18 cellular contexts compared by ENCODE assay signal in genomic region chr11:45593992-45594391, GRCh38.
A peak's percentile ranks its signal among the peaks of the same experiment; 100 is the strongest.
DNase-seq lines count a peak whose midpoint lies in the region; ATAC-seq, FAIRE-seq and TF ChIP-seq lines count a peak whose summit lies in the region.
"Had no signal": no experiment of that assay in that cellular context is flagged by ENCODE, and none has a peak within 500 bp of the region (broad histone marks: within the 10 kb centered on the region; RNA-seq: fewer than 3 reads in every experiment).

No MANE protein-coding gene starts in this region.

- H3K4me3 ChIP-seq in DND-41 (ENCODE audit: low read depth in 1 of 2, low read length in 2 of 2), result no peak overlapping the region
- no peak overlapping the region for H3K4me3 ChIP-seq in HCT116 (replicated peaks in 1 of 2; ENCODE audit: low read depth in 1 of 2, low read length in 2 of 2)
- no peak overlapping the region for H3K4me3 ChIP-seq in H1 (ENCODE audit: extremely low read depth in 1 of 4, insufficient read depth in 2 of 4, low read depth in 3 of 4, low read length in 4 of 4)
- H3K4me3 ChIP-seq in mucosa of descending colon, result no peak overlapping the region
- H3K4me3 ChIP-seq: heart right ventricle, psoas muscle, tibial artery had no signal

- no peak overlapping the region for H2AK5ac ChIP-seq in H1 (ENCODE audit: low read depth, low read length)

- H3K27me3 ChIP-seq in DND-41 (ENCODE audit: insufficient read depth, low read length, poor library complexity), result no peaks in the 10 kb centered on the region
- H3K27me3 ChIP-seq in HCT116 (ENCODE audit: insufficient read depth, low read length), result peaks cover 41% of the 10 kb centered on the region
- no peaks in the 10 kb centered on the region for H3K27me3 ChIP-seq in H1 (replicated peaks in 1 of 4; ENCODE audit: control insufficient read depth in 3 of 4, extremely low read depth in 1 of 4, insufficient read depth in 3 of 4, low read length in 3 of 4)

- H3K9me3 Mint-ChIP-seq in stimulated activated naive B cell treated with anti-CD40 and anti-IgM and Interleukin-4, amounts not matched to agents 10 μg/mL and 1 μg/mL and 100 μg/mL, for 72 hours, result peaks cover 0 to 2% of the 10 kb centered on the region in 2 donors
- H3K9me3 Mint-ChIP-seq: activated B cell treated with CpG ODN at 0.5 μM for 24 hours; H9; natural killer cell treated with Interleukin-12 subunit alpha and Interleukin-12 subunit beta and Interleukin-15 and Interleukin-18, amount 100 ng/mL, for 72 hours had no signal

- no peaks in the 10 kb centered on the region for H3K36me3 ChIP-seq in DND-41 (ENCODE audit: insufficient read depth, low read length)
- H3K36me3 ChIP-seq in HCT116 (ENCODE audit: control insufficient read depth in 1 of 2, insufficient read depth in 2 of 2, low read length in 2 of 2), result no peaks in the 10 kb centered on the region
- no peaks in the 10 kb centered on the region for H3K36me3 ChIP-seq in H1 (ENCODE audit: control insufficient read depth in 2 of 4, insufficient read depth in 4 of 4, low read length in 3 of 4)
- H3K36me3 ChIP-seq in mucosa of descending colon (ENCODE audit: low read depth), result no peaks in the 10 kb centered on the region
- H3K36me3 ChIP-seq: heart right ventricle, tibial artery had no signal

- no peak overlapping the region for H3K56ac ChIP-seq in H1 (replicated peaks; ENCODE audit: insufficient read length, low read depth, low read length)

- H3K18ac ChIP-seq in H1 (ENCODE audit: extremely low read depth, low read length), result no peak overlapping the region

- H2BK15ac ChIP-seq in H1 (ENCODE audit: low read length), result no peak overlapping the region

- peaks cover 6 to 8% of the 10 kb centered on the region in 2 donors for H3K27me3 Mint-ChIP-seq in stimulated activated naive B cell treated with anti-CD40 and anti-IgM and Interleukin-4, amounts not matched to agents 10 μg/mL and 1 μg/mL and 100 μg/mL, for 72 hours

- H2BK120ac ChIP-seq in H1 (replicated peaks; ENCODE audit: low read depth, low read length), result no peak overlapping the region

- no peaks in the 10 kb centered on the region for H3K23me2 ChIP-seq in H1 (ENCODE audit: low read depth, low read length)

- no peaks in the 10 kb centered on the region for H3K79me2 ChIP-seq in DND-41 (ENCODE audit: insufficient read depth, low read length)
- no peaks in the 10 kb centered on the region for H3K79me2 ChIP-seq in HCT116 (ENCODE audit: insufficient read depth, low read length)
- H3K79me2 ChIP-seq in H1 (ENCODE audit: control insufficient read depth in 1 of 2, insufficient read depth in 2 of 2, low read length in 2 of 2), result no peaks in the 10 kb centered on the region

- FAIRE-seq in H1 (lab: Jason Lieb, UNC), result no peak

- H3K9ac ChIP-seq in DND-41 (ENCODE audit: low read depth, low read length) (no peak overlapping the region), HCT116 (ENCODE audit: low read length) (no peak overlapping the region), H1 (replicated peaks in 1 of 4; ENCODE audit: extremely low read depth in 1 of 4, low read depth in 3 of 4, low read length in 3 of 4) (no peak overlapping the region)

- no peak overlapping the region for H2BK12ac ChIP-seq in H1 (ENCODE audit: low read depth, low read length)

- no peaks in the 10 kb centered on the region for H3K4me1 Mint-ChIP-seq in stimulated activated naive B cell treated with anti-CD40 and anti-IgM and Interleukin-4, amounts not matched to agents 10 μg/mL and 1 μg/mL and 100 μg/mL, for 72 hours
- H3K4me1 Mint-ChIP-seq: activated B cell treated with CpG ODN at 0.5 μM for 24 hours, B cell, H9 had no signal

- TF ChIP-seq RAD21 in HCT116 (IDR thresholded peaks at IDR 0.05; ENCODE audit: low read depth) (no peak), H1 (IDR thresholded peaks at IDR 0.05 in 1 of 2, conservative IDR thresholded peaks at IDR 0.05 in 1 of 2; ENCODE audit: low read depth in 2 of 2, low read length in 2 of 2) (no peak)

- WGBS in H1 (ENCODE audit: extremely low coverage in 1 of 2, insufficient coverage in 1 of 2, insufficient read length in 1 of 2, insufficient replicate concordance in 2 of 2, low coverage in 1 of 2, low lambda C conversion rate in 2 of 2, missing lambda C conversion rate in 1 of 2), 2 experiments, result 83% methylated on average over 4 of the region's 4 CpGs; no CpG with 5 or more reads in 1 of the 2 experiments

- no peak overlapping the region for H4K5ac ChIP-seq in H1 (ENCODE audit: insufficient read length, low read depth, low read length)

- no TSS peak for BruUV-seq in HCT116 (replicated peaks; lab: Mats Ljungman, UMichigan)

- TF ChIP-seq POLR2A in HCT116 (IDR thresholded peaks at IDR 0.05; ENCODE audit: borderline replicate concordance, extremely low read depth, insufficient read depth, insufficient read length), result no peak
- TF ChIP-seq POLR2A in H1 (IDR thresholded peaks at IDR 0.05; ENCODE audit: control extremely low read depth in 1 of 2, low read depth in 2 of 2, low read length in 2 of 2), result no peak

- POLR2A ChIA-PET in HCT116 (lab: Charles Lee), result no interaction called here
- POLR2A ChIA-PET in H1 (lab: Charles Lee; ENCODE audit: partially characterized antibody), result interaction anchor here (0.6 kb wide), 1 partner anchor 8 kb away, joined by 3 read pairs; no protein-coding TSS in a partner anchor

- RAD21 ChIA-PET in HCT116 (lab: Charles Lee; ENCODE audit: low non-redundant PET in 1 of 2, low total read pairs in 2 of 2, uncharacterized antibody in 2 of 2, unreplicated experiment in 2 of 2), result no interaction called here

- H3K4me1 ChIP-seq in DND-41 (ENCODE audit: insufficient read depth, low read length) (no peaks in the 10 kb centered on the region), HCT116 (ENCODE audit: control insufficient read depth in 1 of 2, insufficient read depth in 2 of 2, low read length in 2 of 2) (no peaks in the 10 kb centered on the region), H1 (replicated peaks in 1 of 4; ENCODE audit: control insufficient read depth in 3 of 4, insufficient read depth in 4 of 4, low read length in 3 of 4) (no peaks in the 10 kb centered on the region), mucosa of descending colon (ENCODE audit: low read depth) (no peaks in the 10 kb centered on the region)
- H3K4me1 ChIP-seq: psoas muscle had no signal

- H2AFZ ChIP-seq in DND-41 (ENCODE audit: low read depth, low read length) (no peak overlapping the region), HCT116 (ENCODE audit: low read depth, low read length, poor library complexity, severe bottlenecking) (no peak overlapping the region), H1 (ENCODE audit: low read length) (no peak overlapping the region)

- intact Hi-C loops in HCT116 (cut with micrococcal nuclease), result no loop called here
- intact Hi-C loops in mucosa of descending colon (cut with DNase I, micrococcal nuclease), result no loop called here

- no peak overlapping the region for H4K91ac ChIP-seq in H1 (replicated peaks; ENCODE audit: insufficient read length, low read length)

- CTCF ChIA-PET in HCT116 (lab: Charles Lee) (interaction anchor here (0.6 kb wide), 1 partner anchor 115 kb away, joined by 3 read pairs; no protein-coding TSS in a partner anchor), H1 (lab: Charles Lee; ENCODE audit: partially characterized antibody) (interaction anchor here (1.5 kb wide), 1 partner anchor 61 kb away, joined by 4 read pairs; no protein-coding TSS in a partner anchor)

- H3K9me3 ChIP-seq in DND-41 (ENCODE audit: insufficient read depth, low read length, severe bottlenecking) (no peaks in the 10 kb centered on the region), HCT116 (ENCODE audit: control insufficient read depth in 1 of 2, insufficient read depth in 1 of 2, low read depth in 1 of 2, low read length in 2 of 2) (no peaks in the 10 kb centered on the region), H1 (ENCODE audit: insufficient read depth in 2 of 2, low read depth in 1 of 2, low read length in 1 of 2) (no peaks in the 10 kb centered on the region), mucosa of descending colon (no peaks in the 10 kb centered on the region)
- H3K9me3 ChIP-seq: heart right ventricle, psoas muscle, tibial artery had no signal

- no peak overlapping the region for H3K4me3 Mint-ChIP-seq in stimulated activated naive B cell treated with anti-CD40 and anti-IgM and Interleukin-4, amounts not matched to agents 10 μg/mL and 1 μg/mL and 100 μg/mL, for 72 hours
- H3K4me3 Mint-ChIP-seq: activated B cell treated with CpG ODN at 0.5 μM for 24 hours; B cell; H9; natural killer cell treated with Interleukin-12 subunit alpha and Interleukin-12 subunit beta and Interleukin-15 and Interleukin-18, amount 100 ng/mL, for 72 hours had no signal

- no peaks in the 10 kb centered on the region for H3K79me1 ChIP-seq in H1 (ENCODE audit: low read depth, low read length)

- TF ChIP-seq CTCF in DND-41 (IDR thresholded peaks at IDR 0.05; ENCODE audit: borderline replicate concordance, extremely low read depth, low read length, poor library complexity, severe bottlenecking) (no peak), HCT116 (IDR thresholded peaks at IDR 0.05 in 2 of 3, conservative IDR thresholded peaks at IDR 0.05 in 1 of 3; ENCODE audit: borderline replicate concordance in 1 of 3, insufficient read depth in 1 of 3, low read depth in 2 of 3, low read length in 2 of 3) (no peak), H1 (IDR thresholded peaks at IDR 0.05; ENCODE audit: control extremely low read depth in 1 of 3, insufficient read depth in 1 of 3, low read depth in 1 of 3, low read length in 3 of 3) (no peak), mucosa of descending colon (IDR thresholded peaks at IDR 0.05) (no peak)

- no peak overlapping the region for H2BK5ac ChIP-seq in H1 (ENCODE audit: low read depth, low read length)

- no peak overlapping the region for H3K27ac Mint-ChIP-seq in stimulated activated naive B cell treated with anti-CD40 and anti-IgM and Interleukin-4, amounts not matched to agents 10 μg/mL and 1 μg/mL and 100 μg/mL, for 72 hours
- H3K27ac Mint-ChIP-seq: activated B cell treated with CpG ODN at 0.5 μM for 24 hours; B cell; natural killer cell treated with Interleukin-12 subunit alpha and Interleukin-12 subunit beta and Interleukin-15 and Interleukin-18, amount 100 ng/mL, for 72 hours had no signal

- H3K27ac ChIP-seq in DND-41 (ENCODE audit: low read length), result no peak overlapping the region
- H3K27ac ChIP-seq in HCT116 (ENCODE audit: low read depth, low read length), result no peak overlapping the region
- H3K27ac ChIP-seq in H1 (ENCODE audit: low read depth, low read length), result no peak overlapping the region
- H3K27ac ChIP-seq: heart right ventricle, psoas muscle, tibial artery had no signal

- H3K4ac ChIP-seq in H1 (replicated peaks; ENCODE audit: insufficient read length, low read depth, low read length), result no peak overlapping the region

- peak; percentile 68; the same call in 2 of the 3 replicates for ATAC-seq in DND-41 (ENCODE audit: insufficient read depth, low read depth)
- ATAC-seq in HCT116, result peak; percentile 83
- ATAC-seq in stimulated activated naive B cell treated with anti-CD40 and anti-IgM and Interleukin-4, amounts not matched to agents 10 μg/mL and 1 μg/mL and 100 μg/mL, for 72 hours (replicated peaks), result no peak
- no peak for ATAC-seq in mucosa of descending colon
- ATAC-seq: psoas muscle had no signal

- H3K14ac ChIP-seq in H1 (ENCODE audit: insufficient read length), result no peak overlapping the region

- H4K8ac ChIP-seq in H1 (ENCODE audit: extremely low read depth, insufficient read depth, low read length), result no peak overlapping the region

- no peaks in the 10 kb centered on the region for H3K9me2 ChIP-seq in HCT116 (ENCODE audit: insufficient read depth)

- H3K4me2 ChIP-seq in DND-41 (ENCODE audit: insufficient read depth, low read length) (no peak overlapping the region), HCT116 (ENCODE audit: low read length) (no peak overlapping the region), H1 (ENCODE audit: insufficient read depth in 1 of 2, low read depth in 2 of 2, low read length in 2 of 2) (no peak overlapping the region)

- DNase-seq in DND-41, result peak; percentile 18
- peak; percentile 39 for DNase-seq in HCT116 (ENCODE audit: low read depth, low spot score)
- peak; percentile 46 for DNase-seq in NCI-H69 (lab: John Stamatoyannopoulos, UW)
- DNase-seq in H1 (ENCODE audit: low read depth in 1 of 2, low spot score in 2 of 2), result no peak
- DNase-seq in Ammon's horn (ENCODE audit: low spot score), result no peak
- DNase-seq in AG20443 (ENCODE audit: low spot score), result no peak
- no peak for DNase-seq in stimulated activated naive B cell treated with anti-CD40 and anti-IgM and Interleukin-4, amounts not matched to agents 10 μg/mL and 1 μg/mL and 100 μg/mL, for 72 hours
- DNase-seq in mucosa of descending colon, result no peak
- DNase-seq: activated B cell treated with CpG ODN at 0.5 μM for 24 hours; central memory CD4-positive, alpha-beta T cell; effector CD8-positive, alpha-beta T cell; H9; heart right ventricle; islet precursor cell; psoas muscle had no signal

- H4K20me1 ChIP-seq in DND-41 (ENCODE audit: insufficient read depth, low read length), result no peaks in the 10 kb centered on the region
- H4K20me1 ChIP-seq in HCT116 (ENCODE audit: insufficient read depth), result no peaks in the 10 kb centered on the region
- no peaks in the 10 kb centered on the region for H4K20me1 ChIP-seq in H1 (replicated peaks in 1 of 2; ENCODE audit: control insufficient read depth in 1 of 2, insufficient read depth in 2 of 2, low read length in 2 of 2)

- no peak for TF ChIP-seq EP300 in H1 (IDR thresholded peaks at IDR 0.05; ENCODE audit: borderline replicate concordance in 1 of 2, low read depth in 2 of 2, low read length in 2 of 2)

- H3K36me3 Mint-ChIP-seq in stimulated activated naive B cell treated with anti-CD40 and anti-IgM and Interleukin-4, amounts not matched to agents 10 μg/mL and 1 μg/mL and 100 μg/mL, for 72 hours, result no peaks in the 10 kb centered on the region
- H3K36me3 Mint-ChIP-seq: natural killer cell treated with Interleukin-12 subunit alpha and Interleukin-12 subunit beta and Interleukin-15 and Interleukin-18, amount 100 ng/mL, for 72 hours had no signal

- H2BK20ac ChIP-seq in H1 (ENCODE audit: low read length), result no peak overlapping the region

- H3K23ac ChIP-seq in H1 (ENCODE audit: insufficient read length), result no peak overlapping the region

Comparison
In these comparisons a context has a peak if more than half of its experiments do, and no peak if none do; other contexts are left out.
1. ATAC-seq: peak in DND-41 (single experiment) and HCT116 (single experiment); none in stimulated activated naive B cell treated with anti-CD40 and anti-IgM and Interleukin-4, amounts not matched to agents 10 μg/mL and 1 μg/mL and 100 μg/mL, for 72 hours (0 of 2) and mucosa of descending colon (single experiment).
2. DNase-seq: peak in DND-41 (single experiment), HCT116 (single experiment) and NCI-H69 (single experiment); none in H1 (0 of 2), Ammon's horn (single experiment), AG20443 (single experiment), stimulated activated naive B cell treated with anti-CD40 and anti-IgM and Interleukin-4, amounts not matched to agents 10 μg/mL and 1 μg/mL and 100 μg/mL, for 72 hours (single experiment) and mucosa of descending colon (0 of 3).